Comparison of ENCODE assay signal across 29 cellular contexts in the genomic region with DNA sequence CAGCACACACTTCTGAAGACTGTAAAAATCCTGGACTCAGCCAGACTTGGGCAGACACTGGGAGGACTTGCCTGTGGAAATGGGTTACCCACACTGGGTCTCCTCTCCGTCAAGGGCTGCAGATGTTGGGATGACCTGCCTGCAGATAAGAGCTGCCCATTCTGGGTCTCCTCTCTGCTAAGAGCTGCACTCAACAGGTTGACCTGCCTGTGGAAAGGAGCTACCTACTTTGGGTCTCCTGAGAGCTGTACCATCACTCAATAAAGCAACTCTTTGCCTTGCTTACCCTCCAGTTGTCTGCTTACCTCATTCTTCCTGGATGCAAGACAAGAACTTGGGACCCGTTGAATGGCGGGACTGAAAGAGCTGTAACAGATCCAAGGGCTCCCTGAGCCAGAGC.
"Had no signal": no experiment of that assay in that cellular context is flagged by ENCODE, and none has a peak within 500 bp of the region (broad histone marks: within the 10 kb centered on the region; RNA-seq: fewer than 3 reads in every experiment).

No MANE protein-coding gene starts in this region.

- H3K9me3 ChIP-seq: adrenal gland, ascending aorta, body of pancreas, breast epithelium had no signal

- H3K36me3 ChIP-seq: breast epithelium had no signal

- H3K27me3 ChIP-seq: adrenal gland, ascending aorta, body of pancreas, brain microvascular endothelial cell, breast epithelium, cardiac muscle cell had no signal

- H3K4me1 ChIP-seq: adrenal gland, ascending aorta, body of pancreas, breast epithelium had no signal

- H3K27ac ChIP-seq: adrenal gland, ascending aorta, body of pancreas, brain microvascular endothelial cell, breast epithelium, cardiac muscle cell had no signal

- DNase-seq: activated effector memory CD4-positive, alpha-beta T cell treated with anti-CD3 and anti-CD28 coated beads, Interleukin-2, amount 50 U/mL, for 16 hours; activated effector memory CD4-positive, alpha-beta T cell treated with Interleukin-2 at 50 U/mL for 16 hours; activated gamma-delta T cell; activated gamma-delta T cell treated with Interleukin-2 at 50 U/mL for 16 hours; activated naive CD4-positive, alpha-beta T cell; activated naive CD4-positive, alpha-beta T cell treated with anti-CD3 and anti-CD28 coated beads for 36 hours; activated naive CD4-positive, alpha-beta T cell treated with anti-CD3 and anti-CD28 coated beads, Interleukin-2, amount 10 ng/mL, durations not matched to agents 7 days and 5 days; activated naive CD4-positive, alpha-beta T cell treated with anti-CD3 and anti-CD28 coated beads, Interleukin-2, amount 50 U/mL, for 16 hours; activated naive CD4-positive, alpha-beta T cell treated with Interleukin-2 at 50 U/mL for 16 hours; activated naive CD8-positive, alpha-beta T cell treated with anti-CD3 and anti-CD28 coated beads for 36 hours; activated naive CD8-positive, alpha-beta T cell treated with anti-CD3 and anti-CD28 coated beads, Interleukin-2, amount 10 ng/mL, durations not matched to agents 7 days and 5 days; activated naive CD8-positive, alpha-beta T cell treated with anti-CD3 and anti-CD28 coated beads, Interleukin-2, amount 50 U/mL, for 24 hours; activated T-cell treated with anti-CD3 and anti-CD28 coated beads, Interleukin-2, amount 50 U/mL, for 24 hours; activated T-cell treated with anti-CD3 and anti-CD28 coated beads, Interleukin-2, amount 50 U/mL, for 4 hours; activated T-cell treated with anti-CD3 and anti-CD28 coated beads, Interleukin-2, amount 50 U/mL, for 48 hours; activated T-cell treated with anti-CD3 and anti-CD28 coated beads, Interleukin-2, amount 50 U/mL, for 72 hours; adrenal gland; amniotic stem cell; amygdala; anterior cingulate cortex; aorta; body of pancreas; brain microvascular endothelial cell; caudate nucleus; central memory CD4-positive, alpha-beta T cell; cerebellar nuclear complex had no signal

- H3K4me3 ChIP-seq: adrenal gland, ascending aorta, body of pancreas, breast epithelium, cardiac muscle cell had no signal
